1 cellular context compared by ENCODE assay signal in genomic region chr3:47416041-47416440, GRCh38.
TF ChIP-seq lines count a peak whose summit lies in the region.

No MANE protein-coding gene starts in this region.

TF ChIP-seq in IMR-90, 13 proteins besides CTCF, POLR2A, EP300 and RAD21:
- TF ChIP-seq SMC3 (IDR thresholded peaks at IDR 0.05; ENCODE audit: low read depth, low read length) (no peak), MAFK (IDR thresholded peaks at IDR 0.05; ENCODE audit: low read depth, low read length) (no peak), MAZ (IDR thresholded peaks at IDR 0.05; ENCODE audit: borderline replicate concordance, low read depth, low read length) (no peak), CHD1 (IDR thresholded peaks at IDR 0.05; ENCODE audit: low read depth, low read length) (no peak), RCOR1 (IDR thresholded peaks at IDR 0.05; ENCODE audit: insufficient replicate concordance, low read length) (no peak)
